ENCODE assay signal across 10 cellular contexts in the genomic region with DNA sequence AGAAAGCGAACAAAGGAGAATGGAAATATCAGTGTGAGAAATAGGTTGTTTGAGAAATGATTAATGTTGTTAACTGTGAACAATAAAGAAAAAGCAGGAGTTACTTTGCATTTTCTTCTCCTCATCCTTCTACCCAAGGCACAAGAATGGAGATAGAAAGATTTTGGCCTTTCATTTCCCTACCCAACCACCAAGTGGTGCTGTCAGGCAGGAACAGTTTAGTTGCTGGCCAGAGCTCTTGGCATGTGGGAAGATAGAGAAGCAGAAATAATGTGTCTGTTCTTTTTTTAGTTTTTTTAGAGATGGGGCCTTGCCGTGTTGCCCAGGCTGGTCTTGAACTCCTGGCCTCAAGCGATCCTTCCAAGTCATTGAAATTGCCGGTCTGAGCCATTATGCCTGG. TPM values are rescaled to one million over a fixed set of nuclear protein-coding genes. Genes with fewer than 3 reads are reported as not detected.
DNase-seq lines count a peak whose midpoint lies in the region; ATAC-seq and TF ChIP-seq lines count a peak whose summit lies in the region.
"Had no signal": no experiment of that assay in that cellular context is flagged by ENCODE, and none has a peak within 500 bp of the region (broad histone marks: within the 10 kb centered on the region; RNA-seq: fewer than 3 reads in every experiment).

No MANE protein-coding gene starts in this region.

- intact Hi-C loops in activated CD4-positive, alpha-beta T cell treated with anti-CD3 and anti-CD28 coated beads, Interleukin-2, amount 10 ng/mL, durations not matched to agents 24 days and 14 days (cut with micrococcal nuclease): loop anchor here (1.0 to 2.0 kb wide), 2 partner anchors 132 to 169 kb away; no protein-coding TSS in a partner anchor
- intact Hi-C loops in mammary epithelial cell (cut with micrococcal nuclease): loop anchor here (1.0 kb wide), 3 partner anchors 132 to 168 kb away; no protein-coding TSS in a partner anchor

- H3K4me1 ChIP-seq in KMS-11 (ENCODE audit: low read depth, poor library complexity, severe bottlenecking): no peaks in the 10 kb centered on the region
- H3K4me1 ChIP-seq in mammary epithelial cell (ENCODE audit: insufficient read depth, low read length): no peaks in the 10 kb centered on the region

- H4K20me1 ChIP-seq in KMS-11 (ENCODE audit: insufficient read depth) (no peaks in the 10 kb centered on the region), mammary epithelial cell (ENCODE audit: insufficient read depth, low read length) (no peaks in the 10 kb centered on the region)

- dilution Hi-C loops in mammary epithelial cell (cut with HindIII; ENCODE audit: low sequenced_read_pairs): no loop called here

- H3K4me1 Mint-ChIP-seq in activated CD4-positive, alpha-beta T cell treated with anti-CD3 and anti-CD28 coated beads, Interleukin-2, amount 10 ng/mL, durations not matched to agents 24 days and 14 days: no peaks in the 10 kb centered on the region
- no peaks in the 10 kb centered on the region for H3K4me1 Mint-ChIP-seq in T-cell
- H3K4me1 Mint-ChIP-seq: activated naive CD4-positive, alpha-beta T cell treated with anti-CD3 and anti-CD28 coated beads, Interleukin-2, amount 50 U/mL, for 24 hours had no signal

- H3K79me2 ChIP-seq in KMS-11 (ENCODE audit: insufficient read depth, low read depth) (no peaks in the 10 kb centered on the region), mammary epithelial cell (ENCODE audit: insufficient read depth, low read length) (no peaks in the 10 kb centered on the region)

- H3K9ac ChIP-seq in KMS-11: no peak overlapping the region
- no peak overlapping the region for H3K9ac ChIP-seq in mammary epithelial cell (ENCODE audit: insufficient read depth, low read length)

- H3K36me3 ChIP-seq in KMS-11 (ENCODE audit: insufficient read depth) (no peaks in the 10 kb centered on the region), mammary epithelial cell (ENCODE audit: insufficient read depth, low read length) (no peaks in the 10 kb centered on the region)

- peaks cover 17% of the 10 kb centered on the region for H3K27me3 Mint-ChIP-seq in activated CD4-positive, alpha-beta T cell treated with anti-CD3 and anti-CD28 coated beads, Interleukin-2, amount 10 ng/mL, durations not matched to agents 24 days and 14 days
- peaks cover 10 to 22% of the 10 kb centered on the region in 2 donors for H3K27me3 Mint-ChIP-seq in T-cell

- ATAC-seq in T-cell (replicated peaks in 1 of 4) (no peak), GM21723 (IDR thresholded peaks at IDR 0.05; ENCODE audit: unreplicated experiment) (no peak)
- ATAC-seq: esophagus mucosa had no signal

- in situ Hi-C loops in mammary epithelial cell (cut with MboI; ENCODE audit: low sequenced_read_pairs in 2 of 2): loop anchor here in 1 of 2 donors (10.0 kb wide), 1 partner anchor 137 kb away; no protein-coding TSS in a partner anchor

- 90% methylated on average over 4 of the region's 4 CpGs for WGBS in mammary epithelial cell (ENCODE audit: low coverage, missing lambda C conversion rate)

- TF ChIP-seq CTCF in KMS-11 (conservative IDR thresholded peaks at IDR 0.05; ENCODE audit: low read depth, low read length) (peak; percentile 62), mammary epithelial cell (conservative IDR thresholded peaks at IDR 0.05 in 1 of 2, IDR thresholded peaks at IDR 0.05 in 1 of 2; ENCODE audit: extremely low read depth in 1 of 2, insufficient read depth in 1 of 2, low read depth in 1 of 2, low read length in 2 of 2) (peak; percentile 42 to 60), retinal pigment epithelial cell (conservative IDR thresholded peaks at IDR 0.05; ENCODE audit: low read depth, low read length) (peak; percentile 33)

- no TSS peak for BruUV-seq in mammary epithelial cell (replicated peaks; lab: Mats Ljungman, UMichigan)

- H3K4me3 Mint-ChIP-seq in activated CD4-positive, alpha-beta T cell treated with anti-CD3 and anti-CD28 coated beads, Interleukin-2, amount 10 ng/mL, durations not matched to agents 24 days and 14 days: no peak overlapping the region
- no peak overlapping the region for H3K4me3 Mint-ChIP-seq in T-cell
- H3K4me3 Mint-ChIP-seq: activated naive CD4-positive, alpha-beta T cell treated with anti-CD3 and anti-CD28 coated beads, Interleukin-2, amount 50 U/mL, for 24 hours had no signal

- POLR2A ChIA-PET in T-cell (lab: Charles Lee): no interaction called here

- no peaks in the 10 kb centered on the region for H3K36me3 Mint-ChIP-seq in activated CD4-positive, alpha-beta T cell treated with anti-CD3 and anti-CD28 coated beads, Interleukin-2, amount 10 ng/mL, durations not matched to agents 24 days and 14 days (ENCODE audit: low read depth)
- peaks cover 2% of the 10 kb centered on the region for H3K36me3 Mint-ChIP-seq in T-cell

- H2AFZ ChIP-seq in KMS-11 (ENCODE audit: low read depth): no peak overlapping the region
- H2AFZ ChIP-seq in mammary epithelial cell (ENCODE audit: low read depth, low read length): no peak overlapping the region

- H3K4me2 ChIP-seq in KMS-11: no peak overlapping the region
- no peak overlapping the region for H3K4me2 ChIP-seq in mammary epithelial cell (ENCODE audit: insufficient read depth, low read depth, low read length)

- H3K9me3 ChIP-seq in mammary epithelial cell (replicated peaks; ENCODE audit: insufficient read depth, low read length): peaks cover 3% of the 10 kb centered on the region

- H3K4me3 ChIP-seq in KMS-11 (IDR thresholded peaks at IDR 0.05; ENCODE audit: insufficient read depth, low read depth, low read length) (no peak overlapping the region), mammary epithelial cell (replicated peaks in 1 of 3; ENCODE audit: insufficient read depth in 1 of 3, low read depth in 2 of 3, low read length in 3 of 3) (no peak overlapping the region), retinal pigment epithelial cell (ENCODE audit: low read length) (no peak overlapping the region)

- CTCF ChIA-PET in mammary epithelial cell (lab: Charles Lee; ENCODE audit: low non-redundant PET) (interaction anchor here (0.6 kb wide), 1 partner anchor 132 kb away, joined by 4 read pairs; no protein-coding TSS in a partner anchor), T-cell (lab: Charles Lee) (no interaction called here)

- H3K9me3 Mint-ChIP-seq in activated CD4-positive, alpha-beta T cell treated with anti-CD3 and anti-CD28 coated beads, Interleukin-2, amount 10 ng/mL, durations not matched to agents 24 days and 14 days: no peaks in the 10 kb centered on the region
- H3K9me3 Mint-ChIP-seq in T-cell: peaks cover 3 to 8% (median 8%) of the 10 kb centered on the region in 3 donors
- H3K9me3 Mint-ChIP-seq: activated naive CD4-positive, alpha-beta T cell treated with anti-CD3 and anti-CD28 coated beads, Interleukin-2, amount 50 U/mL, for 24 hours had no signal

- H3K27ac Mint-ChIP-seq in activated CD4-positive, alpha-beta T cell treated with anti-CD3 and anti-CD28 coated beads, Interleukin-2, amount 10 ng/mL, durations not matched to agents 24 days and 14 days: no peak overlapping the region
- no peak overlapping the region for H3K27ac Mint-ChIP-seq in T-cell
- H3K27ac Mint-ChIP-seq: activated naive CD4-positive, alpha-beta T cell treated with anti-CD3 and anti-CD28 coated beads, Interleukin-2, amount 50 U/mL, for 24 hours had no signal

- H3K27me3 ChIP-seq in KMS-11 (ENCODE audit: insufficient read depth, low read depth) (no peaks in the 10 kb centered on the region), mammary epithelial cell (ENCODE audit: insufficient read depth, low read length) (peaks cover 24% of the 10 kb centered on the region)

- H3K27ac ChIP-seq in KMS-11 (no peak overlapping the region), mammary epithelial cell (ENCODE audit: insufficient read depth, low read depth, low read length) (no peak overlapping the region)

- DNase-seq in activated CD4-positive, alpha-beta T cell treated with anti-CD3 and anti-CD28 coated beads, Interleukin-2, amount 10 ng/mL, durations not matched to agents 24 days and 14 days: peak; percentile 66
- no peak for DNase-seq in activated CD4-positive, alpha-beta T cell treated with anti-CD3 and anti-CD28 coated beads for 4 hours
- DNase-seq in mammary epithelial cell: no peak
- DNase-seq in retinal pigment epithelial cell (ENCODE audit: low read depth): no peak
- DNase-seq in T-cell: no peak
- no peak for DNase-seq in putamen (ENCODE audit: low spot score)

RNA-seq across cellular contexts. Expression of a gene that starts 12.8 kb away (rescaled TPM):
- 86.3 and 88.5 TPM in 2 replicates for total RNA-seq in activated CD4-positive, alpha-beta T cell treated with anti-CD3 and anti-CD28 coated beads, Interleukin-2, amount 10 ng/mL, durations not matched to agents 24 days and 14 days
- total RNA-seq in mammary epithelial cell (under 1 TPM in 1 of 2 donors, not detected in 1; under 0.01 TPM), T-cell (10 to 100 TPM in 4 of 5 donors, 1 to 10 TPM in 1; 6.3 to 34.9 (median 23.4) TPM)
- polyA plus RNA-seq in mammary epithelial cell: 0.07 TPM
- polyA minus RNA-seq in mammary epithelial cell: not detected

Comparison
In these comparisons a context has a peak if more than half of its experiments do, and no peak if none do; other contexts are left out.
1. RNA of a gene that starts 12.8 kb away (total RNA-seq): 86.3 to 88.5 TPM in activated CD4-positive, alpha-beta T cell treated with anti-CD3 and anti-CD28 coated beads, Interleukin-2, amount 10 ng/mL, durations not matched to agents 24 days and 14 days and 6.3 to 34.9 TPM in T-cell; under 0.01 TPM in mammary epithelial cell; every median in the first group is over 4 times any median in the second.
2. Peak in every context shown above with its lines, with median percentiles within 50 percentile points of each other: CTCF ChIP-seq.